11 cellular contexts compared by ENCODE assay signal in the genomic region with DNA sequence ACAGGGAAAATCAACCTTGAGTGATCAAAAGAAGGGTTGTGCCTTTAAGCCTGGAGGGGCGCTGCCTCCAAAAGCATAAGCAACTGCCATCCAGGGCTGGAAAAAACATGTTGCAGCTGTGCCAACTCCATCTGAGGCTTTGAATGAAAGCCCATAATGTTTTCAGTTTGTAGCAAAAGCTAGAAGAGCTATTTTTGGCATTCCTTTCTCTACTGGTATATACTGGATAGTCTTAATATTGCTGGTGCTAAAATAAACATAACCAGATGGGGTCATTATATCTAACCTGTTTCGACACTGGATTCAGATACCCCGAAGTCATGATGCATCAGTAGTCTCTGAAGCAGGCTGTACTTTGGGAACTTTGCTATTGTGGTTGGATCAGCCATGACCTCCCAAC. TPM values are rescaled to one million over a fixed set of nuclear protein-coding genes. Genes with fewer than 3 reads are reported as not detected.
DNase-seq lines count a peak whose midpoint lies in the region; ATAC-seq, FAIRE-seq and TF ChIP-seq lines count a peak whose summit lies in the region.
"Had no signal": no experiment of that assay in that cellular context is flagged by ENCODE, and none has a peak within 500 bp of the region (broad histone marks: within the 10 kb centered on the region; RNA-seq: fewer than 3 reads in every experiment).

No MANE protein-coding gene starts in this region.

- peak overlapping the region; percentile 36; the same call in 1 of the 2 replicates for H3K27ac ChIP-seq in GM23338 (ENCODE audit: low read depth)
- no peak overlapping the region for H3K27ac ChIP-seq in astrocyte (ENCODE audit: low read depth, low read length)
- H3K27ac ChIP-seq: HL-60 had no signal

- H3K27me3 Mint-ChIP-seq in GM23338 (ENCODE audit: insufficient read depth, low read depth, poor library complexity) (no peaks in the 10 kb centered on the region), astrocyte (ENCODE audit: low read depth, unreplicated experiment) (no peaks in the 10 kb centered on the region)

- no peak for DNase-seq in GM23338 (ENCODE audit: low spot score)
- peak; percentile 31 for DNase-seq in astrocyte (ENCODE audit: low read depth)
- peak; percentile 51 for DNase-seq in inferior parietal cortex (ENCODE audit: extremely low spot score)
- peak; percentile 75 for DNase-seq in superior temporal gyrus (ENCODE audit: extremely low spot score)
- DNase-seq in D721Med (ENCODE audit: insufficient read length, low spot score), result no peak
- DNase-seq in activated CD4-positive, alpha-beta T cell treated with anti-CD3 and anti-CD28 coated beads for 4 hours, result no peak
- DNase-seq: T1000 had no signal

- H3K4me2 ChIP-seq in GM23338, result no peak overlapping the region
- H3K4me2 ChIP-seq in astrocyte (ENCODE audit: low read length), result no peak overlapping the region

- no peaks in the 10 kb centered on the region for H3K9me3 ChIP-seq in astrocyte (ENCODE audit: insufficient read depth, low read depth, low read length)

- H3K9ac ChIP-seq in astrocyte (ENCODE audit: low read length), result no peak overlapping the region

- H2AFZ ChIP-seq in GM23338 (no peak overlapping the region), astrocyte (ENCODE audit: low read depth, low read length) (no peak overlapping the region)

- H3K9me3 Mint-ChIP-seq in GM23338 (no peaks in the 10 kb centered on the region), astrocyte (ENCODE audit: unreplicated experiment) (no peaks in the 10 kb centered on the region)

- no peaks in the 10 kb centered on the region for H3K9me2 ChIP-seq in GM23338 (ENCODE audit: insufficient read depth)

- H3K4me1 Mint-ChIP-seq in GM23338 (peaks cover 15% of the 10 kb centered on the region), astrocyte (ENCODE audit: low read depth, unreplicated experiment) (peaks cover 42% of the 10 kb centered on the region)

- H3K27me3 ChIP-seq in GM23338 (ENCODE audit: insufficient read depth) (no peaks in the 10 kb centered on the region), astrocyte (ENCODE audit: insufficient read depth, low read length) (no peaks in the 10 kb centered on the region)

- FAIRE-seq in astrocyte (lab: Jason Lieb, UNC) (no peak), D721Med (lab: Jason Lieb, UNC) (no peak)
- FAIRE-seq: endothelial cell of umbilical vein had no signal

- H3K4me1 ChIP-seq in GM23338 (ENCODE audit: insufficient read depth) (peaks cover 18% of the 10 kb centered on the region), astrocyte (ENCODE audit: insufficient read depth, low read length) (peaks cover 15% of the 10 kb centered on the region)

- no peaks in the 10 kb centered on the region for H4K20me1 ChIP-seq in GM23338 (replicated peaks; ENCODE audit: insufficient read depth)
- H4K20me1 ChIP-seq in astrocyte (ENCODE audit: insufficient read depth, low read length), result no peaks in the 10 kb centered on the region

- H3F3A ChIP-seq in GM23338 (replicated peaks; ENCODE audit: low read depth), result no peaks in the 10 kb centered on the region

- H3K79me2 ChIP-seq in GM23338 (replicated peaks; ENCODE audit: insufficient read depth) (no peaks in the 10 kb centered on the region), astrocyte (ENCODE audit: insufficient read depth, low read length) (no peaks in the 10 kb centered on the region)

- no peak overlapping the region for H3K4me3 Mint-ChIP-seq in GM23338
- H3K4me3 Mint-ChIP-seq in astrocyte (ENCODE audit: unreplicated experiment), result no peak overlapping the region

- H3K4me3 ChIP-seq in GM23338 (no peak overlapping the region), astrocyte (ENCODE audit: insufficient read depth, low read depth, low read length) (no peak overlapping the region)

- TF ChIP-seq CTCF in GM23338 (conservative IDR thresholded peaks at IDR 0.05; ENCODE audit: low read depth in 2 of 2) (0 out of 4 replicates have a peak, but pooled peaks of 1 of the 2 experiments have one; percentile 11), astrocyte (IDR thresholded peaks at IDR 0.05; ENCODE audit: insufficient read depth, low read depth, low read length) (no peak), D721Med (IDR thresholded peaks at IDR 0.05; ENCODE audit: insufficient read depth, missing control alignments) (no peak)

- H3K27ac Mint-ChIP-seq in GM23338 (no peak overlapping the region; the same call in 1 of the 2 replicates), astrocyte (ENCODE audit: unreplicated experiment) (no peak overlapping the region)

- no peak for ATAC-seq in GM23338
- no peak for ATAC-seq in HG02759 (IDR thresholded peaks at IDR 0.05; ENCODE audit: unreplicated experiment)
- no peak for ATAC-seq in HG03354 (IDR thresholded peaks at IDR 0.05; ENCODE audit: poor library complexity, severe bottlenecking, unreplicated experiment)

- H3K36me3 ChIP-seq in GM23338 (ENCODE audit: insufficient read depth) (no peaks in the 10 kb centered on the region), astrocyte (ENCODE audit: insufficient read depth, low read length) (no peaks in the 10 kb centered on the region)

- H3K36me3 Mint-ChIP-seq in GM23338 (ENCODE audit: low read depth) (no peaks in the 10 kb centered on the region), astrocyte (ENCODE audit: low read depth, unreplicated experiment) (peaks cover 9% of the 10 kb centered on the region)

TF ChIP-seq in GM23338, 12 proteins besides CTCF, POLR2A, EP300 and RAD21:
- no peak for TF ChIP-seq STAT1 (IDR thresholded peaks at IDR 0.05; ENCODE audit: unreplicated experiment)

RNA-seq across cellular contexts. Expression of a gene that starts 25.1 kb away (rescaled TPM):
- total RNA-seq in GM23338 (2014; rRNA removed; shearing (Covaris generic)), result 5.8 and 6.7 TPM in 2 replicates
- polyA plus RNA-seq in GM23338 (2016; fragmentation: Nextera tagmentation; extraction: Ambion mirVana), result 11.5 and 12.3 TPM in 2 replicates
- total RNA-seq in astrocyte, result 122 and 132 TPM in 2 replicates

Comparison
In these comparisons a context has a peak if more than half of its experiments do, and no peak if none do; other contexts are left out.
1. DNase-seq: peak in astrocyte (single experiment), inferior parietal cortex (single experiment) and superior temporal gyrus (single experiment); none in GM23338 (single experiment), D721Med (single experiment) and activated CD4-positive, alpha-beta T cell treated with anti-CD3 and anti-CD28 coated beads for 4 hours (0 of 2).
2. RNA of a gene that starts 25.1 kb away (total RNA-seq): 122 to 132 TPM in astrocyte; 5.8 to 6.7 TPM in GM23338; every median in the first group is over 10 times any median in the second.